Comparison of ENCODE assay signal across 12 cellular contexts in the genomic region with DNA sequence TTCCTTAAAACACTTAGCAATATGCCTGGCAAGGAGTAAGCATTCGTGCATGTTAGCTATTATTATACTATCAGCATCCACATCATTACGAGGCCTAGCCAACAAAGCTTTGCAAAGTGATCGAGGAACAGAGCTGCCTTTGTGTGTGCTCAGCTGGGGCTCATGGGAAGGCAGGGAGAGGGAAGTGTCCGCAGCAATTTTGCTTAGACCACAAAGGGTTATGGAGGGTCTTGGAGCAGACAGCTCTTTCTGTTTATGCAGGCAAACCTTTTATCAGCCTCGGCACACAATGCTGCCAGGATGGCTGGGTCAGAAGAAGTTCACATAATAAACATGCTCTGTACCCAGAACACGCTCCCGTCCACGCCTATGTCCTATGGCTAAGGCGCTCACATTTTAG. TPM values are rescaled to one million over a fixed set of nuclear protein-coding genes. Genes with fewer than 3 reads are reported as not detected.
A peak's percentile ranks its signal among the peaks of the same experiment; 100 is the strongest.
DNase-seq lines count a peak whose midpoint lies in the region; ATAC-seq and TF ChIP-seq lines count a peak whose summit lies in the region.
"Had no signal": no experiment of that assay in that cellular context is flagged by ENCODE, and none has a peak within 500 bp of the region (broad histone marks: within the 10 kb centered on the region; RNA-seq: fewer than 3 reads in every experiment).

No MANE protein-coding gene starts in this region.

- TF ChIP-seq CTCF in A673 (conservative IDR thresholded peaks at IDR 0.05; ENCODE audit: low read depth, low read length): no peak

- H3K4me1 ChIP-seq in muscle layer of duodenum (ENCODE audit: control insufficient read depth in 1 of 2, insufficient read depth in 2 of 2, low read length in 2 of 2) (peaks cover 0 to 9% of the 10 kb centered on the region in 2 donors), aorta (ENCODE audit: control insufficient read depth in 1 of 2, insufficient read depth in 2 of 2, low read length in 2 of 2) (peaks cover 8 to 15% of the 10 kb centered on the region in 2 donors), A673 (ENCODE audit: insufficient read depth, low read length, poor library complexity, severe bottlenecking) (no peaks in the 10 kb centered on the region)

- DNase-seq in Right ventricle myocardium inferior (ENCODE audit: missing footprints) (no peak), cardiac septum (ENCODE audit: low spot score) (no peak), foreskin melanocyte (peak; percentile 96), aorta (no peak), cerebellar nuclear complex (lab: John Stamatoyannopoulos, UW) (no peak), A673 (ENCODE audit: low spot score) (no peak)
- DNase-seq: brain microvascular endothelial cell; GOT3; stimulated activated CD4-positive, alpha-beta T cell treated with anti-CD3 and anti-CD28 coated beads, Interleukin-2, amount 100 ng/mL, for 24 hours; T-helper 2 cell had no signal

- POLR2A ChIA-PET in A673 (lab: Charles Lee; ENCODE audit: low non-redundant PET): no interaction called here

- CTCF ChIA-PET in A673 (lab: Charles Lee): no interaction called here

- ATAC-seq in Right ventricle myocardium inferior: peak; percentile 37
- peak; percentile 54 for ATAC-seq in aorta (ENCODE audit: low FRiP score)
- ATAC-seq in GM19452 (IDR thresholded peaks at IDR 0.05; ENCODE audit: unreplicated experiment): no peak

- WGBS in aorta, 2 donors: 1 to 7% methylated on average over 9 of the region's 9 CpGs

- no peak overlapping the region for H3K4me3 ChIP-seq in muscle layer of duodenum (ENCODE audit: low read depth in 1 of 2, low read length in 2 of 2)
- H3K4me3 ChIP-seq in aorta (ENCODE audit: low read length in 2 of 2): no peak overlapping the region
- H3K4me3 ChIP-seq in A673 (ENCODE audit: low read depth, low read length, poor library complexity, severe bottlenecking): no peak overlapping the region

- intact Hi-C loops in Right ventricle myocardium inferior (cut with DNase I) (loop anchor here (1.0 kb wide), 1 partner anchor 25 kb away; no protein-coding TSS in a partner anchor), cardiac septum (cut with DNase I) (loop anchor here (2.0 kb wide), 1 partner anchor 47 kb away; no protein-coding TSS in a partner anchor), aorta (cut with DNase I) (loop anchor here in 1 of 2 donors (2.0 kb wide), 1 partner anchor 43 kb away; no protein-coding TSS in a partner anchor), A673 (cut with micrococcal nuclease; ENCODE audit: unreplicated experiment) (no loop called here)

- H3K9me3 ChIP-seq in muscle layer of duodenum (ENCODE audit: control insufficient read depth in 1 of 2, low read length in 2 of 2) (no peaks in the 10 kb centered on the region), aorta (ENCODE audit: control insufficient read depth, low read length) (no peaks in the 10 kb centered on the region), A673 (ENCODE audit: low read depth, low read length, poor library complexity, severe bottlenecking) (no peaks in the 10 kb centered on the region)

- H3K36me3 ChIP-seq in muscle layer of duodenum (ENCODE audit: control insufficient read depth in 1 of 2, insufficient read depth in 2 of 2, low read length in 2 of 2) (no peaks in the 10 kb centered on the region), aorta (ENCODE audit: control insufficient read depth in 1 of 2, insufficient read depth in 2 of 2, low read length in 1 of 2) (no peaks in the 10 kb centered on the region), A673 (ENCODE audit: insufficient read depth, low read length, poor library complexity, severe bottlenecking) (no peaks in the 10 kb centered on the region)
- H3K36me3 ChIP-seq: brain microvascular endothelial cell had no signal

- no peaks in the 10 kb centered on the region for H3K27me3 ChIP-seq in muscle layer of duodenum (ENCODE audit: low read depth, low read length)
- no peaks in the 10 kb centered on the region for H3K27me3 ChIP-seq in aorta (ENCODE audit: control insufficient read depth in 1 of 2, insufficient read depth in 2 of 2, low read length in 1 of 2)
- H3K27me3 ChIP-seq in A673 (replicated peaks; ENCODE audit: insufficient read depth, low read depth, low read length, poor library complexity): no peaks in the 10 kb centered on the region
- H3K27me3 ChIP-seq: brain microvascular endothelial cell had no signal

- H3K27ac ChIP-seq in muscle layer of duodenum (ENCODE audit: low read length) (peak overlapping the region; percentile 21), aorta (ENCODE audit: low read depth in 1 of 2, low read length in 2 of 2) (peak overlapping the region; percentile 5 to 57), A673 (ENCODE audit: low read depth, low read length, poor library complexity, severe bottlenecking) (no peak overlapping the region)
- H3K27ac ChIP-seq: brain microvascular endothelial cell had no signal

- BruUV-seq in A673 (replicated peaks; lab: Mats Ljungman, UMichigan): no TSS peak

RNA-seq across cellular contexts. Expression of gene DKK3, which starts 10.9 kb away (rescaled TPM):
- total RNA-seq in Right ventricle myocardium inferior (515 TPM), cardiac septum (980 TPM), aorta (100 to 1,000 TPM; 250 to 313 TPM), A673 (2021) (0.77 and 2.3 TPM in 2 replicates)
- 100 to 1,000 TPM; 471 to 938 TPM for polyA plus RNA-seq in aorta

Comparison
In these comparisons a context has a peak if more than half of its experiments do, and no peak if none do; other contexts are left out.
1. RNA of gene DKK3, which starts 10.9 kb away (total RNA-seq): 980 TPM in cardiac septum (single experiment), 515 TPM in Right ventricle myocardium inferior (single experiment) and 250 to 313 TPM in aorta; 0.77 to 2.3 TPM in A673; every median in the first group is over 10 times any median in the second.